In genomic region chr16:77190478-77191258, GRCh38 we compare ENCODE assay signal across 8 cellular contexts. TPM values are rescaled to one million over a fixed set of nuclear protein-coding genes. Genes with fewer than 3 reads are reported as not detected.
DNase-seq lines count a peak whose midpoint lies in the region; ATAC-seq and TF ChIP-seq lines count a peak whose summit lies in the region.

TSS of gene MON1B (plus strand) at chr16:77191190. CDS start at chr16:77191486, 296 bp downstream.

- intact Hi-C loops in activated CD4-positive, alpha-beta T cell treated with anti-CD3 and anti-CD28 coated beads for 36 hours (cut with DNase I, micrococcal nuclease), result loop anchor here (1.0 to 5.0 kb wide), 14 partner anchors 22 to 1757 kb away; partner anchors contain the start of genes NUDT7 (in 2 of the 2), ADAT1 (in 1 of the 2), CFDP1 (in 1 of the 2) and GABARAPL2 (in 1 of the 2)

- no peak for TF ChIP-seq CTCF in choroid plexus epithelial cell (conservative IDR thresholded peaks at IDR 0.05; ENCODE audit: low read depth, low read length)
- no peak for TF ChIP-seq CTCF in kidney epithelial cell (IDR thresholded peaks at IDR 0.05; ENCODE audit: insufficient read depth, low read length, poor library complexity, severe bottlenecking)

- peak; percentile 96 for ATAC-seq in HG03442 (IDR thresholded peaks at IDR 0.05; ENCODE audit: unreplicated experiment)
- peak; percentile 99 for ATAC-seq in activated CD4-positive, alpha-beta T cell treated with anti-CD3 and anti-CD28 coated beads for 36 hours

- peaks cover 43% of the 10 kb centered on the region for H3K36me3 Mint-ChIP-seq in activated CD4-positive, alpha-beta T cell treated with anti-CD3 and anti-CD28 coated beads for 36 hours (ENCODE audit: low read depth)

- DNase-seq in Ammon's horn (ENCODE audit: low spot score), result peak; percentile 100
- DNase-seq in GM19238 (ENCODE audit: insufficient read length, low spot score), result peak; percentile 95
- peak; percentile 99 for DNase-seq in NCI-H524 (lab: John Stamatoyannopoulos, UW)
- peak; percentile 96 for DNase-seq in activated CD4-positive, alpha-beta T cell treated with anti-CD3 and anti-CD28 coated beads for 36 hours
- DNase-seq in choroid plexus epithelial cell (ENCODE audit: low read depth), result peak; percentile 99
- peak; percentile 95 for DNase-seq in kidney epithelial cell (ENCODE audit: low read depth)
- DNase-seq in stimulated activated CD4-positive, alpha-beta T cell treated with anti-CD3 and anti-CD28 coated beads, Interleukin-15, amount 100 ng/mL, for 48 hours (ENCODE audit: low read depth in 2 of 2), result peak; percentile 89 to 92

- H3K27me3 ChIP-seq in kidney epithelial cell (ENCODE audit: control insufficient read depth, insufficient read depth, low read length), result no peaks in the 10 kb centered on the region

- H3K4me3 ChIP-seq in choroid plexus epithelial cell (ENCODE audit: low read depth, low read length) (peak within 1 kb of the TSS; percentile 91), kidney epithelial cell (ENCODE audit: low read depth, low read length) (peak within 1 kb of the TSS; percentile 77)

- H3K27me3 Mint-ChIP-seq in activated CD4-positive, alpha-beta T cell treated with anti-CD3 and anti-CD28 coated beads for 36 hours, result peaks cover 2% of the 10 kb centered on the region

- H3K9me3 Mint-ChIP-seq in activated CD4-positive, alpha-beta T cell treated with anti-CD3 and anti-CD28 coated beads for 36 hours (ENCODE audit: low read depth), result no peaks in the 10 kb centered on the region

- H3K36me3 ChIP-seq in kidney epithelial cell (ENCODE audit: control insufficient read depth, insufficient read depth, low read length), result no peaks in the 10 kb centered on the region

- POLR2A ChIA-PET in activated CD4-positive, alpha-beta T cell treated with anti-CD3 and anti-CD28 coated beads for 36 hours (lab: Charles Lee), result interaction anchor here (0.6 to 1.6 kb wide), 3 partner anchors 22 to 1567 kb away, joined by 3 to 5 read pairs (median 4); partner anchors contain the start of genes ADAT1, KARS1 and TERF2IP

- H3K4me1 Mint-ChIP-seq in activated CD4-positive, alpha-beta T cell treated with anti-CD3 and anti-CD28 coated beads for 36 hours, result peaks cover 29% of the 10 kb centered on the region

- peak within 1 kb of the TSS; percentile 98 for H3K27ac Mint-ChIP-seq in activated CD4-positive, alpha-beta T cell treated with anti-CD3 and anti-CD28 coated beads for 36 hours

- H3K4me3 Mint-ChIP-seq in activated CD4-positive, alpha-beta T cell treated with anti-CD3 and anti-CD28 coated beads for 36 hours, result peak within 1 kb of the TSS; percentile 99

- CTCF ChIA-PET in activated CD4-positive, alpha-beta T cell treated with anti-CD3 and anti-CD28 coated beads for 36 hours (lab: Charles Lee), result interaction anchor here (0.7 kb wide), 2 partner anchors 1123 to 1626 kb away, joined by 3 read pairs; no protein-coding TSS in a partner anchor

RNA-seq across cellular contexts. Expression of gene MON1B, which starts in this region (rescaled TPM):
- 10 to 100 TPM; 58.0 to 63.4 TPM for total RNA-seq in activated CD4-positive, alpha-beta T cell treated with anti-CD3 and anti-CD28 coated beads for 36 hours
- 30.0 and 57.1 TPM in 2 replicates for total RNA-seq in kidney epithelial cell

Comparison
In these comparisons a context has a peak if more than half of its experiments do, and no peak if none do; other contexts are left out.
1. Peak in every context shown above with its lines: DNase-seq, ATAC-seq and H3K4me3 ChIP-seq.